Comparison of ENCODE assay signal across 8 cellular contexts in genomic region chr6:70667256-70667710, GRCh38. TPM values are rescaled to one million over a fixed set of nuclear protein-coding genes. Genes with fewer than 3 reads are reported as not detected.
A peak's percentile ranks its signal among the peaks of the same experiment; 100 is the strongest.
DNase-seq lines count a peak whose midpoint lies in the region; ATAC-seq and TF ChIP-seq lines count a peak whose summit lies in the region.

No MANE protein-coding gene starts in this region.

- POLR2A ChIA-PET in activated CD4-positive, alpha-beta memory T cell treated with anti-CD3 and anti-CD28 coated beads, Interleukin-2, amount 10 ng/mL, durations not matched to agents 7 days and 5 days (lab: Charles Lee): interaction anchor here (0.7 to 4.2 kb wide), 15 partner anchors 10 to 871 kb away, joined by 3 to 63 read pairs (median 4); partner anchors contain the start of genes FAM135A, LMBRD1 and SDHAF4

- H3K4me1 ChIP-seq in heart left ventricle (peaks cover 0 to 55% (median 31%) of the 10 kb centered on the region in 12 donors), testis (no peaks in the 10 kb centered on the region)

- no peaks in the 10 kb centered on the region for H3K9me3 Mint-ChIP-seq in activated CD4-positive, alpha-beta memory T cell treated with anti-CD3 and anti-CD28 coated beads, Interleukin-2, amount 10 ng/mL, durations not matched to agents 7 days and 5 days

- CTCF ChIA-PET in activated CD4-positive, alpha-beta memory T cell treated with anti-CD3 and anti-CD28 coated beads, Interleukin-2, amount 10 ng/mL, durations not matched to agents 7 days and 5 days (lab: Charles Lee): interaction anchor here (0.8 to 3.2 kb wide), 8 partner anchors 16 to 297 kb away, joined by 3 to 27 read pairs (median 5); partner anchors contain the start of gene FAM135A

- H3K27me3 ChIP-seq in heart left ventricle: no peaks in the 10 kb centered on the region
- H3K27me3 ChIP-seq in testis: no peaks in the 10 kb centered on the region

- peaks cover 22% of the 10 kb centered on the region for H3K36me3 Mint-ChIP-seq in activated CD4-positive, alpha-beta memory T cell treated with anti-CD3 and anti-CD28 coated beads, Interleukin-2, amount 10 ng/mL, durations not matched to agents 7 days and 5 days (ENCODE audit: low read depth)

- intact Hi-C loops in heart left ventricle (cut with DNase I) (loop anchor here in 7 of 10 donors (2.0 to 10.0 kb wide), 5 partner anchors 100 to 255 kb away; partner anchors contain the start of genes SDHAF4 (in 5 of the 7) and FAM135A (in 4 of the 7)), left ventricle myocardium superior (cut with micrococcal nuclease) (loop anchor here (10.0 kb wide), 1 partner anchor 102 kb away; the partner anchor contains the start of gene SDHAF4), testis (cut with DNase I; ENCODE audit: low total_unique reads) (no loop called here)

- 8 to 13% (median 9%) methylated on average over 10 to 15 of the region's 15 CpGs for WGBS in heart left ventricle, 4 donors
- WGBS in testis, 2 donors: 5% methylated on average over 10 to 15 of the region's 15 CpGs

- peaks cover 46% of the 10 kb centered on the region for H3K4me1 Mint-ChIP-seq in activated CD4-positive, alpha-beta memory T cell treated with anti-CD3 and anti-CD28 coated beads, Interleukin-2, amount 10 ng/mL, durations not matched to agents 7 days and 5 days

- H3K27me3 Mint-ChIP-seq in activated CD4-positive, alpha-beta memory T cell treated with anti-CD3 and anti-CD28 coated beads, Interleukin-2, amount 10 ng/mL, durations not matched to agents 7 days and 5 days: no peaks in the 10 kb centered on the region

- H3K36me3 ChIP-seq in heart left ventricle (no peaks in the 10 kb centered on the region), testis (ENCODE audit: low read depth, missing control alignments) (no peaks in the 10 kb centered on the region)

- ATAC-seq in heart left ventricle: no peak
- no peak for ATAC-seq in left ventricle myocardium superior

- H3K4me3 ChIP-seq in heart left ventricle (peak overlapping the region in 11 of 12 donors; percentile 68 to 98 (median 93)), testis (peak overlapping the region; percentile 86 to 98)

- no peaks in the 10 kb centered on the region for H3K9me3 ChIP-seq in heart left ventricle
- H3K9me3 ChIP-seq in testis: no peaks in the 10 kb centered on the region

- no peak for TF ChIP-seq CTCF in heart left ventricle (IDR thresholded peaks at IDR 0.05)
- no peak for TF ChIP-seq CTCF in testis (IDR thresholded peaks at IDR 0.05)

- peak overlapping the region; percentile 89 for H3K27ac Mint-ChIP-seq in activated CD4-positive, alpha-beta memory T cell treated with anti-CD3 and anti-CD28 coated beads, Interleukin-2, amount 10 ng/mL, durations not matched to agents 7 days and 5 days

- DNase-seq in heart left ventricle (no peak), left ventricle myocardium superior (no peak), inferior parietal cortex (ENCODE audit: extremely low spot score) (peak; percentile 89), testis (no peak), midbrain (lab: John Stamatoyannopoulos, UW) (no peak), A172 (ENCODE audit: low spot score) (no peak), NCI-H2171 (lab: John Stamatoyannopoulos, UW) (no peak)
- DNase-seq in activated CD4-positive, alpha-beta memory T cell treated with anti-CD3 and anti-CD28 coated beads, Interleukin-2, amount 10 ng/mL, durations not matched to agents 7 days and 5 days: no peak

- TF ChIP-seq POLR2A in heart left ventricle (IDR thresholded peaks at IDR 0.05) (no peak), testis (IDR thresholded peaks at IDR 0.05) (no peak)

- peak overlapping the region; percentile 84 to 99 (median 95) for H3K27ac ChIP-seq in heart left ventricle
- peak overlapping the region; percentile 92 to 94 for H3K27ac ChIP-seq in testis

- peak overlapping the region; percentile 83 for H3K4me3 Mint-ChIP-seq in activated CD4-positive, alpha-beta memory T cell treated with anti-CD3 and anti-CD28 coated beads, Interleukin-2, amount 10 ng/mL, durations not matched to agents 7 days and 5 days

RNA-seq across cellular contexts. Expression of gene SMAP1, which starts 0.4 kb away (rescaled TPM):
- total RNA-seq in heart left ventricle (10 to 100 TPM; 28.1 to 35.1 (median 29.9) TPM), left ventricle myocardium superior (32.2 TPM), testis (10 to 100 TPM; 36.1 to 41.6 TPM)
- polyA plus RNA-seq in heart left ventricle (10 to 100 TPM; 10.9 to 32.9 TPM), testis (ENCODE audit: insufficient read depth, low read depth, low replicate concordance) (43.3 TPM)
- total RNA-seq in activated CD4-positive, alpha-beta memory T cell treated with anti-CD3 and anti-CD28 coated beads, Interleukin-2, amount 10 ng/mL, durations not matched to agents 7 days and 5 days: 10 to 100 TPM; 48.4 to 48.6 TPM
- 22.3 and 24.7 TPM in 2 replicates for total RNA-seq in A172 (2014; rRNA removed; shearing (Covaris generic))
